Comparison of ENCODE assay signal across 1 cellular context in genomic region chr20:50265245-50265946, GRCh38.
A peak's percentile ranks its signal among the peaks of the same experiment; 100 is the strongest.
TF ChIP-seq lines count a peak whose summit lies in the region.

No MANE protein-coding gene starts in this region.

TF ChIP-seq in WTC11, 78 proteins besides CTCF, POLR2A, EP300 and RAD21 (continued from another document):
- TF ChIP-seq GTF2I (CRISPR knock-in tag; conservative IDR thresholded peaks at IDR 0.05) (0 out of 2 replicates have a peak, but pooled peaks have one; percentile 29), FOXP1 (CRISPR knock-in tag; IDR thresholded peaks at IDR 0.05; ENCODE audit: borderline replicate concordance) (no peak), OVOL2 (CRISPR knock-in tag; IDR thresholded peaks at IDR 0.05; ENCODE audit: borderline replicate concordance) (no peak)
